Comparison of ENCODE assay signal across 1 cellular context in the genomic region with DNA sequence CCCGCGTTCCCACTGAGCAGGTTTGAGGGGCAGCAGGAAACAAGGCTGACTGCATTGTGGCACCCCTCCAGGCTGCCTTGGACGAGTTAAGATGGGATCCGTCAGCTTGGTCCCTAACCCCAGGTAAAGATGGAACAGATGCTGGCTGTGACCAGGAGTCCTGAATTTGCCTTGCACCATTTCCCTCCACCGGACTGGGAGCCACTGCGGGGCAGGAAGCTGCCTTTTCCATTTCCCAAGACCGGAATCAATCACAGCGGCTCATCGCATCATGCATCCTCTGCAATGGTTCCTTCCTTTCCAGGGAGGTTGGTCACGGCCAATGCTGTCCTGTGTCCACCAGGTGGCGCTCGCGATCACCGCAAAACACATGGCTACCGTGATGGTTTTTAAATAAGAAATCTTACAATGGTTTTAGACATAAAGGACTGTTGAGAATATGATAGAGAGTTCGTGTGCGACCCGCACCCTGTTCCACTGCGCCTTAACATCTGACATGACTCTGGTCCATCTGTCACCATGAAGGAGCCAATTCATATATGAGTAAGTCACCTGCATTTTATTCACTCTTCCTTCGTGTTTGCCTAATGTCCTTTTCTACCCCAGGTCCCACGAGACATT.
TF ChIP-seq lines count a peak whose summit lies in the region.

No MANE protein-coding gene starts in this region.

TF ChIP-seq in HepG2, 621 proteins besides CTCF, POLR2A, EP300 and RAD21 (continued from another document and continues in another):
- TF ChIP-seq, protein P1, sequence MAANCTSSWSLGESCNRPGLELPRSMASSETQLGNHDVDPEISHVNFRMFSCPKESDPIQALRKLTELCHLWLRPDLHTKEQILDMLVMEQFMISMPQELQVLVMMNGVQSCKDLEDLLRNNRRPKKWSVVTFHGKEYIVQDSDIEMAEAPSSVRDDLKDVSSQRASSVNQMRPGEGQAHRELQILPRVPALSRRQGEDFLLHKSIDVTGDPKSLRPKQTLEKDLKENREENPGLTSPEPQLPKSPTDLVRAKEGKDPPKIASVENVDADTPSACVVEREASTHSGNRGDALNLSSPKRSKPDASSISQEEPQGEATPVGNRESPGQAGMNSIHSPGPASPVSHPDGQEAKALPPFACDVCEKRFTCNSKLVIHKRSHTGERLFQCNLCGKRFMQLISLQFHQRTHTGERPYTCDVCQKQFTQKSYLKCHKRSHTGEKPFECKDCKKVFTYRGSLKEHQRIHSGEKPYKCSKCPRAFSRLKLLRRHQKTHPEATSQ (CRISPR knock-in tag; IDR thresholded peaks at IDR 0.05; ENCODE audit: borderline replicate concordance), result no peak
- TF ChIP-seq, protein P2, sequence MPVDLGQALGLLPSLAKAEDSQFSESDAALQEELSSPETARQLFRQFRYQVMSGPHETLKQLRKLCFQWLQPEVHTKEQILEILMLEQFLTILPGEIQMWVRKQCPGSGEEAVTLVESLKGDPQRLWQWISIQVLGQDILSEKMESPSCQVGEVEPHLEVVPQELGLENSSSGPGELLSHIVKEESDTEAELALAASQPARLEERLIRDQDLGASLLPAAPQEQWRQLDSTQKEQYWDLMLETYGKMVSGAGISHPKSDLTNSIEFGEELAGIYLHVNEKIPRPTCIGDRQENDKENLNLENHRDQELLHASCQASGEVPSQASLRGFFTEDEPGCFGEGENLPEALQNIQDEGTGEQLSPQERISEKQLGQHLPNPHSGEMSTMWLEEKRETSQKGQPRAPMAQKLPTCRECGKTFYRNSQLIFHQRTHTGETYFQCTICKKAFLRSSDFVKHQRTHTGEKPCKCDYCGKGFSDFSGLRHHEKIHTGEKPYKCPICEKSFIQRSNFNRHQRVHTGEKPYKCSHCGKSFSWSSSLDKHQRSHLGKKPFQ (CRISPR knock-in tag; IDR thresholded peaks at IDR 0.05; ENCODE audit: insufficient replicate concordance), result peak; percentile 33
- no peak for TF ChIP-seq MAFK (conservative IDR thresholded peaks at IDR 0.05 in 1 of 2, IDR thresholded peaks at IDR 0.05 in 1 of 2; ENCODE audit: low read length in 2 of 2)
- TF ChIP-seq ATF7 (IDR thresholded peaks at IDR 0.05), result no peak
- no peak for TF ChIP-seq ATF7 (CRISPR knock-in tag; IDR thresholded peaks at IDR 0.05)
- 0 out of 2 replicates have a peak, but pooled peaks have one; percentile 47 for TF ChIP-seq ZNF678 (CRISPR knock-in tag; IDR thresholded peaks at IDR 0.05)
- TF ChIP-seq PAWR (CRISPR knock-in tag; IDR thresholded peaks at IDR 0.05; ENCODE audit: borderline replicate concordance), result no peak
- TF ChIP-seq, protein P3, sequence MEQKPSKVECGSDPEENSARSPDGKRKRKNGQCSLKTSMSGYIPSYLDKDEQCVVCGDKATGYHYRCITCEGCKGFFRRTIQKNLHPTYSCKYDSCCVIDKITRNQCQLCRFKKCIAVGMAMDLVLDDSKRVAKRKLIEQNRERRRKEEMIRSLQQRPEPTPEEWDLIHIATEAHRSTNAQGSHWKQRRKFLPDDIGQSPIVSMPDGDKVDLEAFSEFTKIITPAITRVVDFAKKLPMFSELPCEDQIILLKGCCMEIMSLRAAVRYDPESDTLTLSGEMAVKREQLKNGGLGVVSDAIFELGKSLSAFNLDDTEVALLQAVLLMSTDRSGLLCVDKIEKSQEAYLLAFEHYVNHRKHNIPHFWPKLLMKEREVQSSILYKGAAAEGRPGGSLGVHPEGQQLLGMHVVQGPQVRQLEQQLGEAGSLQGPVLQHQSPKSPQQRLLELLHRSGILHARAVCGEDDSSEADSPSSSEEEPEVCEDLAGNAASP (CRISPR knock-in tag; IDR thresholded peaks at IDR 0.05; ENCODE audit: borderline replicate concordance), result 0 out of 2 replicates have a peak, but pooled peaks have one; percentile 43
- no peak for TF ChIP-seq AHR (CRISPR knock-in tag; IDR thresholded peaks at IDR 0.05)
- TF ChIP-seq HIVEP1 (CRISPR knock-in tag; IDR thresholded peaks at IDR 0.05), result no peak
- TF ChIP-seq GABPA (IDR thresholded peaks at IDR 0.05; ENCODE audit: low read depth, low read length), result no peak
- no peak for TF ChIP-seq GABPA (CRISPR knock-in tag; IDR thresholded peaks at IDR 0.05; ENCODE audit: low read depth)
- TF ChIP-seq ESRRA (CRISPR knock-in tag; IDR thresholded peaks at IDR 0.05; ENCODE audit: low read depth), result no peak
- TF ChIP-seq SP5 (CRISPR knock-in tag; IDR thresholded peaks at IDR 0.05; ENCODE audit: borderline replicate concordance, low read depth), result 0 out of 2 replicates have a peak, but pooled peaks have one; percentile 8
- TF ChIP-seq, protein P4, sequence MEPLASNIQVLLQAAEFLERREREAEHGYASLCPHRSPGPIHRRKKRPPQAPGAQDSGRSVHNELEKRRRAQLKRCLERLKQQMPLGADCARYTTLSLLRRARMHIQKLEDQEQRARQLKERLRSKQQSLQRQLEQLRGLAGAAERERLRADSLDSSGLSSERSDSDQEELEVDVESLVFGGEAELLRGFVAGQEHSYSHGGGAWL (CRISPR knock-in tag; IDR thresholded peaks at IDR 0.05), result no peak
- no peak for TF ChIP-seq ELF1 (CRISPR knock-in tag; IDR thresholded peaks at IDR 0.05)
- TF ChIP-seq NFE2 (CRISPR knock-in tag; IDR thresholded peaks at IDR 0.05), result no peak
- TF ChIP-seq NCOA1 (CRISPR knock-in tag; IDR thresholded peaks at IDR 0.05), result no peak
- no peak for TF ChIP-seq CHD2 (IDR thresholded peaks at IDR 0.05; ENCODE audit: low read depth, low read length)
- TF ChIP-seq, protein P5, sequence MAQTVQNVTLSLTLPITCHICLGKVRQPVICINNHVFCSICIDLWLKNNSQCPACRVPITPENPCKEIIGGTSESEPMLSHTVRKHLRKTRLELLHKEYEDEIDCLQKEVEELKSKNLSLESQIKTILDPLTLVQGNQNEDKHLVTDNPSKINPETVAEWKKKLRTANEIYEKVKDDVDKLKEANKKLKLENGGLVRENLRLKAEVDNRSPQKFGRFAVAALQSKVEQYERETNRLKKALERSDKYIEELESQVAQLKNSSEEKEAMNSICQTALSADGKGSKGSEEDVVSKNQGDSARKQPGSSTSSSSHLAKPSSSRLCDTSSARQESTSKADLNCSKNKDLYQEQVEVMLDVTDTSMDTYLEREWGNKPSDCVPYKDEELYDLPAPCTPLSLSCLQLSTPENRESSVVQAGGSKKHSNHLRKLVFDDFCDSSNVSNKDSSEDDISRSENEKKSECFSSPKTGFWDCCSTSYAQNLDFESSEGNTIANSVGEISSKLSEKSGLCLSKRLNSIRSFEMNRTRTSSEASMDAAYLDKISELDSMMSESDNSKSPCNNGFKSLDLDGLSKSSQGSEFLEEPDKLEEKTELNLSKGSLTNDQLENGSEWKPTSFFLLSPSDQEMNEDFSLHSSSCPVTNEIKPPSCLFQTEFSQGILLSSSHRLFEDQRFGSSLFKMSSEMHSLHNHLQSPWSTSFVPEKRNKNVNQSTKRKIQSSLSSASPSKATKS (CRISPR knock-in tag; IDR thresholded peaks at IDR 0.05), result no peak
- TF ChIP-seq HDAC2 (CRISPR knock-in tag; IDR thresholded peaks at IDR 0.05), result 0 out of 2 replicates have a peak, but pooled peaks have one; percentile 16
- TF ChIP-seq ARNTL (CRISPR knock-in tag; IDR thresholded peaks at IDR 0.05), result no peak
- TF ChIP-seq, protein P6, sequence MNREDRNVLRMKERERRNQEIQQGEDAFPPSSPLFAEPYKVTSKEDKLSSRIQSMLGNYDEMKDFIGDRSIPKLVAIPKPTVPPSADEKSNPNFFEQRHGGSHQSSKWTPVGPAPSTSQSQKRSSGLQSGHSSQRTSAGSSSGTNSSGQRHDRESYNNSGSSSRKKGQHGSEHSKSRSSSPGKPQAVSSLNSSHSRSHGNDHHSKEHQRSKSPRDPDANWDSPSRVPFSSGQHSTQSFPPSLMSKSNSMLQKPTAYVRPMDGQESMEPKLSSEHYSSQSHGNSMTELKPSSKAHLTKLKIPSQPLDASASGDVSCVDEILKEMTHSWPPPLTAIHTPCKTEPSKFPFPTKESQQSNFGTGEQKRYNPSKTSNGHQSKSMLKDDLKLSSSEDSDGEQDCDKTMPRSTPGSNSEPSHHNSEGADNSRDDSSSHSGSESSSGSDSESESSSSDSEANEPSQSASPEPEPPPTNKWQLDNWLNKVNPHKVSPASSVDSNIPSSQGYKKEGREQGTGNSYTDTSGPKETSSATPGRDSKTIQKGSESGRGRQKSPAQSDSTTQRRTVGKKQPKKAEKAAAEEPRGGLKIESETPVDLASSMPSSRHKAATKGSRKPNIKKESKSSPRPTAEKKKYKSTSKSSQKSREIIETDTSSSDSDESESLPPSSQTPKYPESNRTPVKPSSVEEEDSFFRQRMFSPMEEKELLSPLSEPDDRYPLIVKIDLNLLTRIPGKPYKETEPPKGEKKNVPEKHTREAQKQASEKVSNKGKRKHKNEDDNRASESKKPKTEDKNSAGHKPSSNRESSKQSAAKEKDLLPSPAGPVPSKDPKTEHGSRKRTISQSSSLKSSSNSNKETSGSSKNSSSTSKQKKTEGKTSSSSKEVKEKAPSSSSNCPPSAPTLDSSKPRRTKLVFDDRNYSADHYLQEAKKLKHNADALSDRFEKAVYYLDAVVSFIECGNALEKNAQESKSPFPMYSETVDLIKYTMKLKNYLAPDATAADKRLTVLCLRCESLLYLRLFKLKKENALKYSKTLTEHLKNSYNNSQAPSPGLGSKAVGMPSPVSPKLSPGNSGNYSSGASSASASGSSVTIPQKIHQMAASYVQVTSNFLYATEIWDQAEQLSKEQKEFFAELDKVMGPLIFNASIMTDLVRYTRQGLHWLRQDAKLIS (CRISPR knock-in tag; IDR thresholded peaks at IDR 0.05), result no peak
- TF ChIP-seq SNAPC2 (CRISPR knock-in tag; IDR thresholded peaks at IDR 0.05), result no peak
- TF ChIP-seq, protein P7, sequence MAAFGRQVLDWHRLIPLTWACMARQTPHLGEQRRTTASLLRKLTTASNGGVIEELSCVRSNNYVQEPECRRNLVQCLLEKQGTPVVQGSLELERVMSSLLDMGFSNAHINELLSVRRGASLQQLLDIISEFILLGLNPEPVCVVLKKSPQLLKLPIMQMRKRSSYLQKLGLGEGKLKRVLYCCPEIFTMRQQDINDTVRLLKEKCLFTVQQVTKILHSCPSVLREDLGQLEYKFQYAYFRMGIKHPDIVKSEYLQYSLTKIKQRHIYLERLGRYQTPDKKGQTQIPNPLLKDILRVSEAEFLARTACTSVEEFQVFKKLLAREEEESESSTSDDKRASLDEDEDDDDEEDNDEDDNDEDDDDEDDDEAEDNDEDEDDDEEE (CRISPR knock-in tag; IDR thresholded peaks at IDR 0.05), result no peak
- TF ChIP-seq GTF3A (CRISPR knock-in tag; conservative IDR thresholded peaks at IDR 0.05), result no peak
- TF ChIP-seq ZNF816 (CRISPR knock-in tag; IDR thresholded peaks at IDR 0.05; ENCODE audit: borderline replicate concordance), result no peak
- TF ChIP-seq, protein P8, sequence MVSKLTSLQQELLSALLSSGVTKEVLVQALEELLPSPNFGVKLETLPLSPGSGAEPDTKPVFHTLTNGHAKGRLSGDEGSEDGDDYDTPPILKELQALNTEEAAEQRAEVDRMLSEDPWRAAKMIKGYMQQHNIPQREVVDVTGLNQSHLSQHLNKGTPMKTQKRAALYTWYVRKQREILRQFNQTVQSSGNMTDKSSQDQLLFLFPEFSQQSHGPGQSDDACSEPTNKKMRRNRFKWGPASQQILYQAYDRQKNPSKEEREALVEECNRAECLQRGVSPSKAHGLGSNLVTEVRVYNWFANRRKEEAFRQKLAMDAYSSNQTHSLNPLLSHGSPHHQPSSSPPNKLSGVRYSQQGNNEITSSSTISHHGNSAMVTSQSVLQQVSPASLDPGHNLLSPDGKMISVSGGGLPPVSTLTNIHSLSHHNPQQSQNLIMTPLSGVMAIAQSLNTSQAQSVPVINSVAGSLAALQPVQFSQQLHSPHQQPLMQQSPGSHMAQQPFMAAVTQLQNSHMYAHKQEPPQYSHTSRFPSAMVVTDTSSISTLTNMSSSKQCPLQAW (CRISPR knock-in tag; IDR thresholded peaks at IDR 0.05), result peak; percentile 37
- TF ChIP-seq SMAD3 (CRISPR knock-in tag; IDR thresholded peaks at IDR 0.05), result no peak
- no peak for TF ChIP-seq ZBTB21 (CRISPR knock-in tag; IDR thresholded peaks at IDR 0.05)
- TF ChIP-seq ZNF768 (CRISPR knock-in tag; IDR thresholded peaks at IDR 0.05), result no peak
- TF ChIP-seq ZNF350 (CRISPR knock-in tag; IDR thresholded peaks at IDR 0.05; ENCODE audit: borderline replicate concordance, low read depth), result no peak
- TF ChIP-seq HMGA1 (CRISPR knock-in tag; conservative IDR thresholded peaks at IDR 0.05), result no peak
- TF ChIP-seq, protein P9, sequence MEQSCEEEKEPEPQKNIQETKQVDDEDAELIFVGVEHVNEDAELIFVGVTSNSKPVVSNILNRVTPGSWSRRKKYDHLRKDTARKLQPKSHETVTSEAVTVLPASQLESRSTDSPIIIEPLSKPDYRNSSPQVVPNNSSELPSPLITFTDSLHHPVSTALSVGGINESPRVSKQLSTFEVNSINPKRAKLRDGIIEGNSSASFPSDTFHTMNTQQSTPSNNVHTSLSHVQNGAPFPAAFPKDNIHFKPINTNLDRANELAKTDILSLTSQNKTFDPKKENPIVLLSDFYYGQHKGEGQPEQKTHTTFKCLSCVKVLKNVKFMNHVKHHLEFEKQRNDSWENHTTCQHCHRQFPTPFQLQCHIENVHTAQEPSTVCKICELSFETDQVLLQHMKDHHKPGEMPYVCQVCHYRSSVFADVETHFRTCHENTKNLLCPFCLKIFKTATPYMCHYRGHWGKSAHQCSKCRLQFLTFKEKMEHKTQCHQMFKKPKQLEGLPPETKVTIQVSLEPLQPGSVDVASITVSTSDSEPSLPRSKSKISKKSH (CRISPR knock-in tag; IDR thresholded peaks at IDR 0.05; ENCODE audit: borderline replicate concordance), result 0 out of 2 replicates have a peak, but pooled peaks have one; percentile 51
- TF ChIP-seq ZNF253 (CRISPR knock-in tag; IDR thresholded peaks at IDR 0.05; ENCODE audit: borderline replicate concordance), result no peak
- no peak for TF ChIP-seq GZF1 (CRISPR knock-in tag; IDR thresholded peaks at IDR 0.05)
- TF ChIP-seq NCOA2 (CRISPR knock-in tag; IDR thresholded peaks at IDR 0.05), result no peak
- no peak for TF ChIP-seq ZC3H4 (CRISPR knock-in tag; IDR thresholded peaks at IDR 0.05; ENCODE audit: borderline replicate concordance)
- TF ChIP-seq, protein P10, sequence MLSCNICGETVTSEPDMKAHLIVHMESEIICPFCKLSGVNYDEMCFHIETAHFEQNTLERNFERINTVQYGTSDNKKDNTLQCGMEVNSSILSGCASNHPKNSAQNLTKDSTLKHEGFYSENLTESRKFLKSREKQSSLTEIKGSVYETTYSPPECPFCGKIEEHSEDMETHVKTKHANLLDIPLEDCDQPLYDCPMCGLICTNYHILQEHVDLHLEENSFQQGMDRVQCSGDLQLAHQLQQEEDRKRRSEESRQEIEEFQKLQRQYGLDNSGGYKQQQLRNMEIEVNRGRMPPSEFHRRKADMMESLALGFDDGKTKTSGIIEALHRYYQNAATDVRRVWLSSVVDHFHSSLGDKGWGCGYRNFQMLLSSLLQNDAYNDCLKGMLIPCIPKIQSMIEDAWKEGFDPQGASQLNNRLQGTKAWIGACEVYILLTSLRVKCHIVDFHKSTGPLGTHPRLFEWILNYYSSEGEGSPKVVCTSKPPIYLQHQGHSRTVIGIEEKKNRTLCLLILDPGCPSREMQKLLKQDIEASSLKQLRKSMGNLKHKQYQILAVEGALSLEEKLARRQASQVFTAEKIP (CRISPR knock-in tag; IDR thresholded peaks at IDR 0.05; ENCODE audit: borderline replicate concordance), result no peak
- no peak for TF ChIP-seq ZSCAN31 (CRISPR knock-in tag; IDR thresholded peaks at IDR 0.05; ENCODE audit: low read depth)
- TF ChIP-seq SMARCE1 (IDR thresholded peaks at IDR 0.05; ENCODE audit: borderline replicate concordance), result no peak
- no peak for TF ChIP-seq ZKSCAN1 (IDR thresholded peaks at IDR 0.05; ENCODE audit: low read length)
- TF ChIP-seq, protein P11, sequence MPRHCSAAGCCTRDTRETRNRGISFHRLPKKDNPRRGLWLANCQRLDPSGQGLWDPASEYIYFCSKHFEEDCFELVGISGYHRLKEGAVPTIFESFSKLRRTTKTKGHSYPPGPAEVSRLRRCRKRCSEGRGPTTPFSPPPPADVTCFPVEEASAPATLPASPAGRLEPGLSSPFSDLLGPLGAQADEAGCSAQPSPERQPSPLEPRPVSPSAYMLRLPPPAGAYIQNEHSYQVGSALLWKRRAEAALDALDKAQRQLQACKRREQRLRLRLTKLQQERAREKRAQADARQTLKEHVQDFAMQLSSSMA (CRISPR knock-in tag; IDR thresholded peaks at IDR 0.05), result no peak
